ENCODE assay signal across 7 cellular contexts in genomic region chr3:179324270-179324754, GRCh38. TPM values are rescaled to one million over a fixed set of nuclear protein-coding genes. Genes with fewer than 3 reads are reported as not detected.
A peak's percentile ranks its signal among the peaks of the same experiment; 100 is the strongest.
DNase-seq lines count a peak whose midpoint lies in the region.

No MANE protein-coding gene starts in this region.

- H3K4me3 ChIP-seq in Karpas-422 (ENCODE audit: low read length) (peak overlapping the region; percentile 86), subcutaneous abdominal adipose tissue (ENCODE audit: low read depth in 1 of 5, low read length in 5 of 5) (peak overlapping the region; percentile 46 to 93 (median 89))

- no peaks in the 10 kb centered on the region for H3K9me2 ChIP-seq in Karpas-422 (replicated peaks; ENCODE audit: insufficient read depth, low read length)

- DNase-seq in G401 (ENCODE audit: low spot score) (peak; percentile 29), Karpas-422 (peak; percentile 74), iris pigment epithelial cell (ENCODE audit: low read depth) (peak; percentile 72), NCI-H1048 (lab: John Stamatoyannopoulos, UW) (no peak)
- no peak for DNase-seq in activated naive CD8-positive, alpha-beta T cell treated with anti-CD3 and anti-CD28 coated beads for 36 hours
- no peak for DNase-seq in stimulated activated CD4-positive, alpha-beta T cell treated with anti-CD3 and anti-CD28 coated beads, Interleukin-15, amount 100 ng/mL, for 24 hours

- H3K27me3 ChIP-seq in Karpas-422 (ENCODE audit: low read length) (no peaks in the 10 kb centered on the region), subcutaneous abdominal adipose tissue (ENCODE audit: control insufficient read depth in 5 of 5, insufficient read depth in 4 of 5, low read length in 5 of 5) (peaks cover 0 to 4% (median 0%) of the 10 kb centered on the region in 5 donors)

- no peaks in the 10 kb centered on the region for H3K9me3 ChIP-seq in Karpas-422 (ENCODE audit: low read length)
- H3K9me3 ChIP-seq in subcutaneous abdominal adipose tissue (ENCODE audit: control insufficient read depth in 5 of 5, low read length in 5 of 5), result no peaks in the 10 kb centered on the region

- H3K27me3 Mint-ChIP-seq in activated naive CD8-positive, alpha-beta T cell treated with anti-CD3 and anti-CD28 coated beads for 36 hours, result no peaks in the 10 kb centered on the region

- H3K36me3 ChIP-seq in Karpas-422 (ENCODE audit: insufficient read depth, low read length) (peaks cover 29% of the 10 kb centered on the region), subcutaneous abdominal adipose tissue (ENCODE audit: control insufficient read depth in 5 of 5, insufficient read depth in 5 of 5, low read length in 5 of 5) (peaks cover 6 to 12% (median 11%) of the 10 kb centered on the region in 5 donors)

- 0 out of 2 replicates have a peak, but pooled peaks cover 7% of the 10 kb centered on the region for H4K20me1 ChIP-seq in Karpas-422 (ENCODE audit: insufficient read depth, low read depth, low read length)

- in situ Hi-C loops in G401 (cut with HindIII; ENCODE audit: low sequenced_read_pairs), result no loop called here

- H3K4me1 Mint-ChIP-seq in activated naive CD8-positive, alpha-beta T cell treated with anti-CD3 and anti-CD28 coated beads for 36 hours, result peaks cover 33% of the 10 kb centered on the region

- no peaks in the 10 kb centered on the region for H3K9me3 Mint-ChIP-seq in activated naive CD8-positive, alpha-beta T cell treated with anti-CD3 and anti-CD28 coated beads for 36 hours

- H3K4me1 ChIP-seq in Karpas-422 (ENCODE audit: low read length), result peaks cover 30% of the 10 kb centered on the region
- peaks cover 5 to 33% (median 27%) of the 10 kb centered on the region in 5 donors for H3K4me1 ChIP-seq in subcutaneous abdominal adipose tissue (ENCODE audit: control insufficient read depth in 5 of 5, insufficient read depth in 5 of 5, low read length in 5 of 5)

- H3K27ac ChIP-seq in Karpas-422 (ENCODE audit: low read length) (peak overlapping the region; percentile 37), subcutaneous abdominal adipose tissue (ENCODE audit: low read depth, low read length) (peak overlapping the region; percentile 91)

- peak overlapping the region; percentile 95 for H3K9ac ChIP-seq in Karpas-422 (ENCODE audit: low read length)
- H3K9ac ChIP-seq in subcutaneous abdominal adipose tissue (ENCODE audit: low read length in 5 of 5), result peak overlapping the region; percentile 21 to 93 (median 83)

- H3K36me3 Mint-ChIP-seq in activated naive CD8-positive, alpha-beta T cell treated with anti-CD3 and anti-CD28 coated beads for 36 hours, result peaks cover 19% of the 10 kb centered on the region

- peak overlapping the region; percentile 89 for H3K4me3 Mint-ChIP-seq in activated naive CD8-positive, alpha-beta T cell treated with anti-CD3 and anti-CD28 coated beads for 36 hours

- peak overlapping the region; percentile 93 for H3K27ac Mint-ChIP-seq in activated naive CD8-positive, alpha-beta T cell treated with anti-CD3 and anti-CD28 coated beads for 36 hours

- H3K4me2 ChIP-seq in Karpas-422 (ENCODE audit: low read depth, low read length, poor library complexity, severe bottlenecking), result peak overlapping the region; percentile 94

- H3K79me2 ChIP-seq in Karpas-422 (ENCODE audit: low read length), result peaks cover 61% of the 10 kb centered on the region

- H2AFZ ChIP-seq in Karpas-422 (ENCODE audit: low read length), result no peak overlapping the region

RNA-seq across cellular contexts. Expression of gene ZNF639, which starts 1.5 kb away (rescaled TPM):
- total RNA-seq in G401 (2014; rRNA removed; shearing (Covaris generic)), result 70.7 and 86.4 TPM in 2 replicates
- 54.9 and 70.8 TPM in 2 replicates for total RNA-seq in Karpas-422 (2014; rRNA removed; shearing (Covaris generic); ENCODE audit: low replicate concordance)
- total RNA-seq in activated naive CD8-positive, alpha-beta T cell treated with anti-CD3 and anti-CD28 coated beads for 36 hours, result 10 to 100 TPM; 59.5 to 62.1 TPM

RNA-seq across cellular contexts. Expression of gene MFN1, which starts 23.2 kb away (rescaled TPM):
- 27.9 and 33.6 TPM in 2 replicates for total RNA-seq in G401 (2014; rRNA removed; shearing (Covaris generic))
- total RNA-seq in Karpas-422 (2014; rRNA removed; shearing (Covaris generic); ENCODE audit: low replicate concordance), result 26.1 and 58.9 TPM in 2 replicates
- total RNA-seq in activated naive CD8-positive, alpha-beta T cell treated with anti-CD3 and anti-CD28 coated beads for 36 hours, result 10 to 100 TPM; 29.5 to 32.0 TPM

Comparison
In these comparisons a context has a peak if more than half of its experiments do, and no peak if none do; other contexts are left out.
1. DNase-seq: peak in G401 (single experiment), Karpas-422 (single experiment) and iris pigment epithelial cell (single experiment); none in activated naive CD8-positive, alpha-beta T cell treated with anti-CD3 and anti-CD28 coated beads for 36 hours (single experiment), stimulated activated CD4-positive, alpha-beta T cell treated with anti-CD3 and anti-CD28 coated beads, Interleukin-15, amount 100 ng/mL, for 24 hours (single experiment) and NCI-H1048 (single experiment).